7 cellular contexts compared by ENCODE assay signal in genomic region chr6:137641474-137642077, GRCh38.
DNase-seq lines count a peak whose midpoint lies in the region; ATAC-seq and TF ChIP-seq lines count a peak whose summit lies in the region.

No MANE protein-coding gene starts in this region.

- H3K9me3 ChIP-seq in lung (ENCODE audit: control insufficient read depth in 2 of 2, insufficient read depth in 1 of 2, low read length in 1 of 2), result no peaks in the 10 kb centered on the region

- H3K36me3 Mint-ChIP-seq in activated CD4-positive, alpha-beta T cell treated with anti-CD3 and anti-CD28 coated beads, Interleukin-2, amount 10 ng/mL, durations not matched to agents 24 days and 14 days (ENCODE audit: low read depth), result no peaks in the 10 kb centered on the region

- ATAC-seq in HG03175 (IDR thresholded peaks at IDR 0.05; ENCODE audit: unreplicated experiment) (peak; percentile 60), lung (ENCODE audit: insufficient read depth, low FRiP score) (peak; percentile 84)

- H3K36me3 ChIP-seq in lung (ENCODE audit: control insufficient read depth in 2 of 2, insufficient read depth in 2 of 2, low read length in 2 of 2), result peaks cover 0 to 1% of the 10 kb centered on the region in 2 donors

- H3K27me3 Mint-ChIP-seq in activated CD4-positive, alpha-beta T cell treated with anti-CD3 and anti-CD28 coated beads, Interleukin-2, amount 10 ng/mL, durations not matched to agents 24 days and 14 days, result peaks cover 9% of the 10 kb centered on the region

- TF ChIP-seq CTCF in GM12875 (IDR thresholded peaks at IDR 0.05; ENCODE audit: borderline replicate concordance, insufficient read depth, low read depth, low read length) (peak; percentile 45; the same call in 1 of the 2 replicates), lung (IDR thresholded peaks at IDR 0.05; ENCODE audit: control extremely low read depth, extremely low read depth) (peak; percentile 73)

- no peaks in the 10 kb centered on the region for H3K4me1 ChIP-seq in lung (ENCODE audit: control insufficient read depth in 2 of 2, insufficient read depth in 2 of 2, low read length in 2 of 2)

- 10 to 13% methylated on average over 6 of the region's 6 CpGs for WGBS in lung, 2 donors

- no peak overlapping the region for H3K27ac ChIP-seq in lung (ENCODE audit: low read depth in 1 of 2, low read length in 1 of 2)

- H3K9me3 Mint-ChIP-seq in activated CD4-positive, alpha-beta T cell treated with anti-CD3 and anti-CD28 coated beads, Interleukin-2, amount 10 ng/mL, durations not matched to agents 24 days and 14 days, result no peaks in the 10 kb centered on the region

- no peak overlapping the region for H3K27ac Mint-ChIP-seq in activated CD4-positive, alpha-beta T cell treated with anti-CD3 and anti-CD28 coated beads, Interleukin-2, amount 10 ng/mL, durations not matched to agents 24 days and 14 days

- H3K4me1 Mint-ChIP-seq in activated CD4-positive, alpha-beta T cell treated with anti-CD3 and anti-CD28 coated beads, Interleukin-2, amount 10 ng/mL, durations not matched to agents 24 days and 14 days, result peaks cover 13% of the 10 kb centered on the region

- DNase-seq in NCI-H510A (lab: John Stamatoyannopoulos, UW), result peak; percentile 24
- peak; percentile 89 for DNase-seq in activated CD4-positive, alpha-beta T cell treated with anti-CD3 and anti-CD28 coated beads, Interleukin-2, amount 10 ng/mL, durations not matched to agents 24 days and 14 days
- DNase-seq in dermis microvascular lymphatic vessel endothelial cell (ENCODE audit: low read depth in 2 of 2), result peak; percentile 56 to 77
- DNase-seq in lung (ENCODE audit: low spot score), result peak; percentile 66
- DNase-seq in stimulated activated CD8-positive, alpha-beta memory T cell treated with anti-CD3 and anti-CD28 coated beads, Interleukin-15, amount 100 ng/mL, for 24 hours (ENCODE audit: low read depth), result peak; percentile 7

- no peak overlapping the region for H3K4me3 Mint-ChIP-seq in activated CD4-positive, alpha-beta T cell treated with anti-CD3 and anti-CD28 coated beads, Interleukin-2, amount 10 ng/mL, durations not matched to agents 24 days and 14 days

- intact Hi-C loops in activated CD4-positive, alpha-beta T cell treated with anti-CD3 and anti-CD28 coated beads, Interleukin-2, amount 10 ng/mL, durations not matched to agents 24 days and 14 days (cut with micrococcal nuclease), result loop anchor here (1.0 to 10.0 kb wide), 7 partner anchors 144 to 673 kb away; no protein-coding TSS in a partner anchor

- no peaks in the 10 kb centered on the region for H3K27me3 ChIP-seq in lung (ENCODE audit: control insufficient read depth, insufficient read depth)

- H3K4me3 ChIP-seq in GM12875 (ENCODE audit: low read depth, low read length) (no peak overlapping the region), lung (no peak overlapping the region)

Comparison
In these comparisons a context has a peak if more than half of its experiments do, and no peak if none do; other contexts are left out.
1. DNase-seq: peak in every context shown above with its lines; median percentile 89 in activated CD4-positive, alpha-beta T cell treated with anti-CD3 and anti-CD28 coated beads, Interleukin-2, amount 10 ng/mL, durations not matched to agents 24 days and 14 days; 66 in dermis microvascular lymphatic vessel endothelial cell; 66 in lung; 24 in NCI-H510A; 7 in stimulated activated CD8-positive, alpha-beta memory T cell treated with anti-CD3 and anti-CD28 coated beads, Interleukin-15, amount 100 ng/mL, for 24 hours.